Comparison of ENCODE assay signal across 1 cellular context in the genomic region with DNA sequence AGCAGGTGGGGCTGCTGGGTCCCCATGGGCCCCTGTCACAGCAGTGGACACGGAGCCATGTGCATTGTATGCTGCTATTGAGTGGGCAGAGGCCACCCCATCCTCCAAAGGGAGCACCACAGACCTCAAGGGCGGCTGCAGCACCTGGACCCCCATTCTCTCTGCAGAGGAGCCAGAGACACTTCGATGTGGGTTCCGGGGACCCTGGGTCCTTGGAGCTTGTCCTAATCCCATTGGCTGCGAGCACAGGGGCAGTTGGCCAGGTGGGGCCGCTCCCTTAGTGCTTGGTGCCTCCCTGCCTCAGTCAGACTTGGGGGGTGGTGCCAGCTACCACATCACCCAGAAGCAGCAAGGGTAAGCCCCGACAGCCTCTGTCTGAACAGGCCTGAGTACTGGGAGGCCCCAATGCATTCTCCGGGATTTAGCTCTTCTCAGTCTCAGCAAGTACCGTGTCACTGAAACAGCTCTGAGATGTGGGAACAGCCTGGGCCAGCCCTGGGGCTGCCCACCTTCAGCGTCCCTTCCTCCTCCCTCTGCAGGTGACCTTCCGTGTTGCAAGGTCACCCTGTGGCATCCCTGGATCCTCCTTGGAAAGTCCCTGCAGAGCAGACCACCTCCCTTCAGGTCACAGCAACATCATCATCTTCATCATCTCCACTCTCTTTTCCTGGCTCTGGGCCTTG.
TF ChIP-seq lines count a peak whose summit lies in the region.

No MANE protein-coding gene starts in this region.

TF ChIP-seq in H1, 55 proteins besides CTCF, POLR2A, EP300 and RAD21:
- TF ChIP-seq POU5F1 (IDR thresholded peaks at IDR 0.05; ENCODE audit: low read depth, low read length) (no peak), JUN (IDR thresholded peaks at IDR 0.05; ENCODE audit: low read depth, low read length) (no peak), FOSL1 (IDR thresholded peaks at IDR 0.05; ENCODE audit: insufficient read depth, low read depth, low read length) (no peak), EZH2 (IDR thresholded peaks at IDR 0.05; ENCODE audit: low read depth, low read length, severe bottlenecking) (no peak), KDM5A (IDR thresholded peaks at IDR 0.05; ENCODE audit: low read length) (no peak), BRCA1 (IDR thresholded peaks at IDR 0.05; ENCODE audit: low read depth, low read length) (no peak), ASH2L (IDR thresholded peaks at IDR 0.05; ENCODE audit: low read length) (no peak), GTF2F1 (IDR thresholded peaks at IDR 0.05; ENCODE audit: borderline replicate concordance, low read depth, low read length) (no peak)
- TF ChIP-seq, protein P1, sequence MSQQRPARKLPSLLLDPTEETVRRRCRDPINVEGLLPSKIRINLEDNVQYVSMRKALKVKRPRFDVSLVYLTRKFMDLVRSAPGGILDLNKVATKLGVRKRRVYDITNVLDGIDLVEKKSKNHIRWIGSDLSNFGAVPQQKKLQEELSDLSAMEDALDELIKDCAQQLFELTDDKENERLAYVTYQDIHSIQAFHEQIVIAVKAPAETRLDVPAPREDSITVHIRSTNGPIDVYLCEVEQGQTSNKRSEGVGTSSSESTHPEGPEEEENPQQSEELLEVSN (IDR thresholded peaks at IDR 0.05), result no peak
